ENCODE assay signal across 14 cellular contexts in the genomic region with DNA sequence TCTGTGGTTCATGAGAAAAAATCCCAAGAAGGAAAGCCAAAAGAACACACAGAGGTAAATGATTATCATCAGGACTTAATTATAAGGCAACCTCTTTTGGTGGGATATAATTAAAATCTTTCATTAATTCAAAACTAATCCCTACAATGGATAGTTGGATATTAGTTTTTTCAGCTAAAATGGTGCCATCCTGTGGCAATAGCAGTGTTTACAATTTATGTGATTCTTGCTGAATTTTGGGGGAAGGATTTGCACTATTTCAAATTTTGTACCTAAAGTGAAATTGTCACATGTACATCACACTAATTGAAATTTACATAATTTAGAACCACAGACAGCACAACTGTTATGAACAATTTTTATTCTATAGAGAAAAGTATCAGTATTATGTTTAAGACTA.
DNase-seq lines count a peak whose midpoint lies in the region; ATAC-seq and TF ChIP-seq lines count a peak whose summit lies in the region.
"Had no signal": no experiment of that assay in that cellular context is flagged by ENCODE, and none has a peak within 500 bp of the region (broad histone marks: within the 10 kb centered on the region; RNA-seq: fewer than 3 reads in every experiment).

No MANE protein-coding gene starts in this region.

- H3K27ac ChIP-seq in A673 (ENCODE audit: low read depth, low read length, poor library complexity, severe bottlenecking) (no peak overlapping the region), WERI-Rb-1 (peak overlapping the region; percentile 67)
- H3K27ac ChIP-seq: ascending aorta had no signal

- TF ChIP-seq CTCF in A673 (conservative IDR thresholded peaks at IDR 0.05; ENCODE audit: low read depth, low read length) (peak; percentile 59), GM10248 (IDR thresholded peaks at IDR 0.05; ENCODE audit: control extremely low read depth, extremely low read depth, low read depth, missing control alignments) (peak; percentile 27), WERI-Rb-1 (IDR thresholded peaks at IDR 0.05; ENCODE audit: low read depth, low read length) (no peak)

- H3K4me3 ChIP-seq in A673 (ENCODE audit: low read depth, low read length, poor library complexity, severe bottlenecking) (no peak overlapping the region), WERI-Rb-1 (ENCODE audit: low read depth, low read length) (no peak overlapping the region)
- H3K4me3 ChIP-seq: ascending aorta, mucosa of descending colon had no signal

- no peak for DNase-seq in A673 (ENCODE audit: low spot score)
- no peak for DNase-seq in GM10248 (ENCODE audit: extremely low spot score)
- DNase-seq in WERI-Rb-1: no peak
- DNase-seq in inferior parietal cortex (ENCODE audit: extremely low spot score): peak; percentile 50
- no peak for DNase-seq in activated CD4-positive, CD25-positive, alpha-beta regulatory T cell (lab: John Stamatoyannopoulos, UW)
- no peak for DNase-seq in activated gamma-delta T cell (lab: John Stamatoyannopoulos, UW)
- DNase-seq in stimulated activated CD4-positive, alpha-beta T cell treated with anti-CD3 and anti-CD28 coated beads, Interleukin-15, amount 100 ng/mL, for 24 hours: no peak
- DNase-seq: activated CD8-positive, alpha-beta memory T cell treated with anti-CD3 and anti-CD28 coated beads, Interleukin-2, amount 10 ng/mL, durations not matched to agents 7 days and 5 days; Caco-2; Karpas-422; mucosa of descending colon; T-helper 1 cell had no signal

- no peaks in the 10 kb centered on the region for H3K36me3 ChIP-seq in A673 (ENCODE audit: insufficient read depth, low read length, poor library complexity, severe bottlenecking)
- peaks cover 9% of the 10 kb centered on the region for H3K36me3 ChIP-seq in WERI-Rb-1

- POLR2A ChIA-PET in A673 (lab: Charles Lee; ENCODE audit: low non-redundant PET): no interaction called here
- POLR2A ChIA-PET in GM10248 (lab: Yijun Ruan, JAX): no interaction called here

- CTCF ChIA-PET in A673 (lab: Charles Lee) (interaction anchor here (1.2 kb wide), 1 partner anchor 115 kb away, joined by 8 read pairs; no protein-coding TSS in a partner anchor), GM10248 (lab: Yijun Ruan, JAX) (interaction anchor here (1.7 to 2.6 kb wide), 4 partner anchors 23 to 432 kb away, joined by 5 to 10 read pairs (median 6); no protein-coding TSS in a partner anchor)

- no peak for ATAC-seq in GM18502 (IDR thresholded peaks at IDR 0.05; ENCODE audit: poor library complexity, unreplicated experiment)
- ATAC-seq: activated CD8-positive, alpha-beta memory T cell treated with anti-CD3 and anti-CD28 coated beads, Interleukin-2, amount 10 ng/mL, durations not matched to agents 7 days and 5 days; mucosa of descending colon had no signal

- H3K27me3 ChIP-seq in A673 (replicated peaks; ENCODE audit: insufficient read depth, low read depth, low read length, poor library complexity): no peaks in the 10 kb centered on the region
- H3K27me3 ChIP-seq in WERI-Rb-1 (ENCODE audit: insufficient read depth, low read depth, severe bottlenecking): no peaks in the 10 kb centered on the region
- H3K27me3 ChIP-seq: ascending aorta had no signal

- intact Hi-C loops in A673 (cut with micrococcal nuclease; ENCODE audit: unreplicated experiment): loop anchor here (5.0 to 10.0 kb wide), 2 partner anchors 117 to 384 kb away; no protein-coding TSS in a partner anchor

- H3K4me1 ChIP-seq in A673 (ENCODE audit: insufficient read depth, low read length, poor library complexity, severe bottlenecking): no peaks in the 10 kb centered on the region
- H3K4me1 ChIP-seq: ascending aorta had no signal

- BruUV-seq in A673 (replicated peaks; lab: Mats Ljungman, UMichigan): no TSS peak

- H3K9me3 ChIP-seq in A673 (ENCODE audit: low read depth, low read length, poor library complexity, severe bottlenecking) (no peaks in the 10 kb centered on the region), WERI-Rb-1 (ENCODE audit: severe bottlenecking) (no peaks in the 10 kb centered on the region)
- H3K9me3 ChIP-seq: ascending aorta, Caco-2, mucosa of descending colon had no signal
